Comparison of ENCODE assay signal across 19 cellular contexts in the genomic region with DNA sequence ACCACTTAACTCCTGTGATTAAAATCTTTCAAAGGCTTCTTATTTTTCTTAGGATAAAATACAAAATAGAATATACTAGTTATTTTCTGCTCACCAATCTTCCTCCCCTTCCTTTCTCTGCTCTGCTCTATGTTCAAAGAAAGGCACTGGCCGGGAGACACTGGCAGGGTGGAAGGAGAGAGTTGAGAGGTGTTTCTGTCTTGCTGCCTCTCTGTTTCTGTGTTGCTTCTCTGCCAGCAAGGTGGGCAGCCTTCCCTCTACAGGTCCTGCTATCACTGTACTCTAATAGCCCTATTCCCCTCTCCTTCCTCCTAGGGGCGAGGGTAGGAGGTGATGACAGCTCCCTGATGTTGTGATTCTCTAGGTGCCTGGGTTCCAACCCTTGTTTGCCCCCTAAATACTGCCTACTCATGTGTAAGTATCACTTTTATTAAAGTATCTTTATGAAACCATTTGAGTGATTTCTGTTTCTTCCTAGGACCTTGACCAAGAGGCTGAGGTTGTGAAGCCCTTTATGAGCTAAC.
DNase-seq lines count a peak whose midpoint lies in the region; ATAC-seq and TF ChIP-seq lines count a peak whose summit lies in the region.
"Had no signal": no experiment of that assay in that cellular context is flagged by ENCODE, and none has a peak within 500 bp of the region (broad histone marks: within the 10 kb centered on the region; RNA-seq: fewer than 3 reads in every experiment).

No MANE protein-coding gene starts in this region.

- DNase-seq in activated CD8-positive, alpha-beta T cell treated with anti-CD3 and anti-CD28 coated beads for 36 hours: peak; percentile 2
- DNase-seq in activated CD8-positive, alpha-beta T cell treated with anti-CD3 and anti-CD28 coated beads, Interleukin-2, amount 10 ng/mL, durations not matched to agents 7 days and 5 days: no peak
- no peak for DNase-seq in activated naive CD8-positive, alpha-beta T cell treated with anti-CD3 and anti-CD28 coated beads, Interleukin-2, amount 50 U/mL, for 24 hours
- DNase-seq in HuH-7 (ENCODE audit: low spot score): no peak
- DNase-seq: 8988T, H7, Karpas-422, MV-4-11, NCI-H1694, NCI-H2081, NCI-H2171, NCI-H345, NCI-H524 treated with DMSO at 0.1 percent for 48 hours, Peyer's patch had no signal

- ATAC-seq in activated CD8-positive, alpha-beta T cell treated with anti-CD3 and anti-CD28 coated beads for 36 hours: peak; percentile 30
- no peak for ATAC-seq in activated CD8-positive, alpha-beta T cell treated with anti-CD3 and anti-CD28 coated beads, Interleukin-2, amount 10 ng/mL, durations not matched to agents 7 days and 5 days
- peak; percentile 38 for ATAC-seq in activated naive CD8-positive, alpha-beta T cell treated with anti-CD3 and anti-CD28 coated beads, Interleukin-2, amount 50 U/mL, for 24 hours
- no peak for ATAC-seq in HG02885 (IDR thresholded peaks at IDR 0.05; ENCODE audit: poor library complexity, unreplicated experiment)
- ATAC-seq in HG03378 (IDR thresholded peaks at IDR 0.05; ENCODE audit: unreplicated experiment): no peak
- ATAC-seq: SK-N-SH treated with all-trans-retinoic acid at 6 μM for 48 hours had no signal

- peaks cover 16% of the 10 kb centered on the region for H3K4me1 Mint-ChIP-seq in activated CD8-positive, alpha-beta T cell treated with anti-CD3 and anti-CD28 coated beads for 36 hours (ENCODE audit: low read depth)
- H3K4me1 Mint-ChIP-seq in activated CD8-positive, alpha-beta T cell treated with anti-CD3 and anti-CD28 coated beads, Interleukin-2, amount 10 ng/mL, durations not matched to agents 7 days and 5 days (ENCODE audit: low read depth): no peaks in the 10 kb centered on the region
- peaks cover 29 to 35% (median 33%) of the 10 kb centered on the region in 3 donors for H3K4me1 Mint-ChIP-seq in IgD-negative memory B cell
- peaks cover 37% of the 10 kb centered on the region for H3K4me1 Mint-ChIP-seq in activated naive CD8-positive, alpha-beta T cell treated with anti-CD3 and anti-CD28 coated beads, Interleukin-2, amount 50 U/mL, for 24 hours
- peaks cover 45% of the 10 kb centered on the region for H3K4me1 Mint-ChIP-seq in stimulated activated naive CD8-positive, alpha-beta T cell treated with anti-CD3 and anti-CD28 coated beads, Interleukin-15, Interleukin-2, amounts not matched to agents 100 ng/mL and 50 ng/mL, for 24 hours (ENCODE audit: low read depth)

- CTCF ChIA-PET in activated CD8-positive, alpha-beta T cell treated with anti-CD3 and anti-CD28 coated beads for 36 hours (lab: Charles Lee): no interaction called here
- CTCF ChIA-PET in activated CD8-positive, alpha-beta T cell treated with anti-CD3 and anti-CD28 coated beads, Interleukin-2, amount 10 ng/mL, durations not matched to agents 7 days and 5 days (lab: Charles Lee): no interaction called here

- POLR2A ChIA-PET in activated CD8-positive, alpha-beta T cell treated with anti-CD3 and anti-CD28 coated beads for 36 hours (lab: Charles Lee): no interaction called here
- POLR2A ChIA-PET in activated CD8-positive, alpha-beta T cell treated with anti-CD3 and anti-CD28 coated beads, Interleukin-2, amount 10 ng/mL, durations not matched to agents 7 days and 5 days (lab: Charles Lee): no interaction called here

- H3K27me3 Mint-ChIP-seq in activated CD8-positive, alpha-beta T cell treated with anti-CD3 and anti-CD28 coated beads for 36 hours: no peaks in the 10 kb centered on the region
- no peaks in the 10 kb centered on the region for H3K27me3 Mint-ChIP-seq in activated CD8-positive, alpha-beta T cell treated with anti-CD3 and anti-CD28 coated beads, Interleukin-2, amount 10 ng/mL, durations not matched to agents 7 days and 5 days (ENCODE audit: low read depth)
- no peaks in the 10 kb centered on the region for H3K27me3 Mint-ChIP-seq in IgD-negative memory B cell
- H3K27me3 Mint-ChIP-seq in activated naive CD8-positive, alpha-beta T cell treated with anti-CD3 and anti-CD28 coated beads, Interleukin-2, amount 50 U/mL, for 24 hours: peaks cover 3% of the 10 kb centered on the region
- no peaks in the 10 kb centered on the region for H3K27me3 Mint-ChIP-seq in stimulated activated naive CD8-positive, alpha-beta T cell treated with anti-CD3 and anti-CD28 coated beads, Interleukin-15, Interleukin-2, amounts not matched to agents 100 ng/mL and 50 ng/mL, for 24 hours

- H3K27ac Mint-ChIP-seq in activated CD8-positive, alpha-beta T cell treated with anti-CD3 and anti-CD28 coated beads for 36 hours: peak overlapping the region; percentile 84
- H3K27ac Mint-ChIP-seq in activated CD8-positive, alpha-beta T cell treated with anti-CD3 and anti-CD28 coated beads, Interleukin-2, amount 10 ng/mL, durations not matched to agents 7 days and 5 days: no peak overlapping the region
- peak overlapping the region in 2 of 3 donors; percentile 18 to 68 for H3K27ac Mint-ChIP-seq in IgD-negative memory B cell
- H3K27ac Mint-ChIP-seq in activated naive CD8-positive, alpha-beta T cell treated with anti-CD3 and anti-CD28 coated beads, Interleukin-2, amount 50 U/mL, for 24 hours: peak overlapping the region; percentile 80
- peak overlapping the region; percentile 88 for H3K27ac Mint-ChIP-seq in stimulated activated naive CD8-positive, alpha-beta T cell treated with anti-CD3 and anti-CD28 coated beads, Interleukin-15, Interleukin-2, amounts not matched to agents 100 ng/mL and 50 ng/mL, for 24 hours

- no peak overlapping the region for H3K4me3 Mint-ChIP-seq in activated CD8-positive, alpha-beta T cell treated with anti-CD3 and anti-CD28 coated beads for 36 hours
- H3K4me3 Mint-ChIP-seq in activated CD8-positive, alpha-beta T cell treated with anti-CD3 and anti-CD28 coated beads, Interleukin-2, amount 10 ng/mL, durations not matched to agents 7 days and 5 days: no peak overlapping the region
- peak overlapping the region in 2 of 4 donors; percentile 23 to 61 for H3K4me3 Mint-ChIP-seq in IgD-negative memory B cell
- H3K4me3 Mint-ChIP-seq in activated naive CD8-positive, alpha-beta T cell treated with anti-CD3 and anti-CD28 coated beads, Interleukin-2, amount 50 U/mL, for 24 hours: no peak overlapping the region
- peak overlapping the region; percentile 11 for H3K4me3 Mint-ChIP-seq in stimulated activated naive CD8-positive, alpha-beta T cell treated with anti-CD3 and anti-CD28 coated beads, Interleukin-15, Interleukin-2, amounts not matched to agents 100 ng/mL and 50 ng/mL, for 24 hours

- no peaks in the 10 kb centered on the region for H3K36me3 Mint-ChIP-seq in activated CD8-positive, alpha-beta T cell treated with anti-CD3 and anti-CD28 coated beads for 36 hours (ENCODE audit: low read depth)
- no peaks in the 10 kb centered on the region for H3K36me3 Mint-ChIP-seq in activated CD8-positive, alpha-beta T cell treated with anti-CD3 and anti-CD28 coated beads, Interleukin-2, amount 10 ng/mL, durations not matched to agents 7 days and 5 days (ENCODE audit: low read depth)
- peaks cover 2% of the 10 kb centered on the region for H3K36me3 Mint-ChIP-seq in IgD-negative memory B cell
- H3K36me3 Mint-ChIP-seq in activated naive CD8-positive, alpha-beta T cell treated with anti-CD3 and anti-CD28 coated beads, Interleukin-2, amount 50 U/mL, for 24 hours (ENCODE audit: low read depth): no peaks in the 10 kb centered on the region
- H3K36me3 Mint-ChIP-seq in stimulated activated naive CD8-positive, alpha-beta T cell treated with anti-CD3 and anti-CD28 coated beads, Interleukin-15, Interleukin-2, amounts not matched to agents 100 ng/mL and 50 ng/mL, for 24 hours (ENCODE audit: low read depth): no peaks in the 10 kb centered on the region

- no peaks in the 10 kb centered on the region for H3K9me3 Mint-ChIP-seq in activated CD8-positive, alpha-beta T cell treated with anti-CD3 and anti-CD28 coated beads for 36 hours
- no peaks in the 10 kb centered on the region for H3K9me3 Mint-ChIP-seq in activated CD8-positive, alpha-beta T cell treated with anti-CD3 and anti-CD28 coated beads, Interleukin-2, amount 10 ng/mL, durations not matched to agents 7 days and 5 days (ENCODE audit: insufficient read depth)
- no peaks in the 10 kb centered on the region for H3K9me3 Mint-ChIP-seq in IgD-negative memory B cell
- H3K9me3 Mint-ChIP-seq in activated naive CD8-positive, alpha-beta T cell treated with anti-CD3 and anti-CD28 coated beads, Interleukin-2, amount 50 U/mL, for 24 hours: no peaks in the 10 kb centered on the region
- peaks cover 4% of the 10 kb centered on the region for H3K9me3 Mint-ChIP-seq in stimulated activated naive CD8-positive, alpha-beta T cell treated with anti-CD3 and anti-CD28 coated beads, Interleukin-15, Interleukin-2, amounts not matched to agents 100 ng/mL and 50 ng/mL, for 24 hours

- TF ChIP-seq CTCF in activated CD8-positive, alpha-beta T cell treated with anti-CD3 and anti-CD28 coated beads for 36 hours (IDR thresholded peaks at IDR 0.05): no peak

- intact Hi-C loops in activated CD8-positive, alpha-beta T cell treated with anti-CD3 and anti-CD28 coated beads for 36 hours (cut with micrococcal nuclease): no loop called here

Comparison
In these comparisons a context has a peak if more than half of its experiments do, and no peak if none do; other contexts are left out.
1. ATAC-seq: peak in activated CD8-positive, alpha-beta T cell treated with anti-CD3 and anti-CD28 coated beads for 36 hours (single experiment) and activated naive CD8-positive, alpha-beta T cell treated with anti-CD3 and anti-CD28 coated beads, Interleukin-2, amount 50 U/mL, for 24 hours (single experiment); none in activated CD8-positive, alpha-beta T cell treated with anti-CD3 and anti-CD28 coated beads, Interleukin-2, amount 10 ng/mL, durations not matched to agents 7 days and 5 days (single experiment), HG02885 (single experiment) and HG03378 (single experiment).